In genomic region chr10:35843524-35844171, GRCh38 we compare ENCODE assay signal across 23 cellular contexts.
DNase-seq lines count a peak whose midpoint lies in the region; ATAC-seq, FAIRE-seq and TF ChIP-seq lines count a peak whose summit lies in the region.
"Had no signal": no experiment of that assay in that cellular context is flagged by ENCODE, and none has a peak within 500 bp of the region (broad histone marks: within the 10 kb centered on the region; RNA-seq: fewer than 3 reads in every experiment).

No MANE protein-coding gene starts in this region.

- intact Hi-C loops in left cardiac atrium (cut with DNase I): no loop called here

- H3K9me3 Mint-ChIP-seq in neural progenitor cell: peaks cover 23% of the 10 kb centered on the region

- H4K20me1 ChIP-seq in neural progenitor cell (ENCODE audit: low read depth): no peaks in the 10 kb centered on the region

- H3K27ac ChIP-seq in neural progenitor cell: no peak overlapping the region
- H3K27ac ChIP-seq: lower lobe of right lung, PC-9, upper lobe of left lung had no signal

- no peak for TF ChIP-seq CTCF in astrocyte of the spinal cord (IDR thresholded peaks at IDR 0.05; ENCODE audit: low read depth, low read length)
- TF ChIP-seq CTCF in neural progenitor cell (IDR thresholded peaks at IDR 0.05): no peak

- no peaks in the 10 kb centered on the region for H3K27me3 ChIP-seq in neural progenitor cell
- H3K27me3 ChIP-seq: upper lobe of left lung had no signal

- H3K4me3 Mint-ChIP-seq in neural progenitor cell: no peak overlapping the region
- H3K4me3 Mint-ChIP-seq: activated CD8-positive, alpha-beta memory T cell treated with anti-CD3 and anti-CD28 coated beads, Interleukin-2, amount 10 ng/mL, durations not matched to agents 7 days and 5 days; CD4-positive, CD25-positive, alpha-beta regulatory T cell; central memory CD8-positive, alpha-beta T cell; naive B cell had no signal

- DNase-seq in ELF-1 (ENCODE audit: low read depth, low spot score): peak; percentile 6
- DNase-seq in astrocyte of the spinal cord (ENCODE audit: low read depth, low spot score): peak; percentile 42
- DNase-seq in left cardiac atrium: peak; percentile 51
- peak; percentile 21 for DNase-seq in neural progenitor cell (ENCODE audit: low spot score)
- no peak for DNase-seq in globus pallidus (ENCODE audit: low spot score)
- no peak for DNase-seq in RCC 7860 (ENCODE audit: low spot score)
- DNase-seq in NCI-H1417 treated with DMSO at 0.1 percent for 48 hours (lab: John Stamatoyannopoulos, UW): no peak
- DNase-seq: activated CD8-positive, alpha-beta memory T cell treated with anti-CD3 and anti-CD28 coated beads, Interleukin-2, amount 10 ng/mL, durations not matched to agents 7 days and 5 days; CD4-positive, CD25-positive, alpha-beta regulatory T cell; DMS153; foreskin melanocyte; lower lobe of right lung; naive B cell; NCI-H146; NCI-H748 treated with DMSO at 0.1 percent for 48 hours; PC-9; SK-N-SH; stimulated activated naive CD4-positive, alpha-beta T cell; T-helper 9 cell; upper lobe of left lung had no signal

- in situ Hi-C loops in astrocyte of the spinal cord (cut with HindIII; ENCODE audit: low sequenced_read_pairs): no loop called here

- no peaks in the 10 kb centered on the region for H3K9me3 ChIP-seq in neural progenitor cell (ENCODE audit: low read depth)

- no peaks in the 10 kb centered on the region for H3K79me2 ChIP-seq in neural progenitor cell (ENCODE audit: low read depth)

- no peaks in the 10 kb centered on the region for H3K36me3 ChIP-seq in neural progenitor cell
- H3K36me3 ChIP-seq: lower lobe of right lung, upper lobe of left lung had no signal

- no peak for FAIRE-seq in RCC 7860 (lab: Jason Lieb, UNC)

- no peak overlapping the region for H3K9ac ChIP-seq in neural progenitor cell
- H3K9ac ChIP-seq: SK-N-SH had no signal

- H3K4me1 Mint-ChIP-seq in neural progenitor cell: peaks cover 39% of the 10 kb centered on the region
- H3K4me1 Mint-ChIP-seq: activated CD8-positive, alpha-beta memory T cell treated with anti-CD3 and anti-CD28 coated beads, Interleukin-2, amount 10 ng/mL, durations not matched to agents 7 days and 5 days; CD4-positive, CD25-positive, alpha-beta regulatory T cell; central memory CD8-positive, alpha-beta T cell; naive B cell had no signal

- H3K27ac Mint-ChIP-seq in neural progenitor cell: no peak overlapping the region
- H3K27ac Mint-ChIP-seq: activated CD8-positive, alpha-beta memory T cell treated with anti-CD3 and anti-CD28 coated beads, Interleukin-2, amount 10 ng/mL, durations not matched to agents 7 days and 5 days; activated T-helper 2 cell treated with anti-CD3 and anti-CD28 coated beads, Interferon-gamma antibody, Interleukin-2, Interleukin-4, amounts not matched to agents 10 μg/mL and 5 μg/mL and 100 μg/mL, durations not matched to agents 14 hours and 24 hours and 36 hours; CD4-positive, CD25-positive, alpha-beta regulatory T cell; naive B cell had no signal

- no peak overlapping the region for H3K4me3 ChIP-seq in astrocyte of the spinal cord (ENCODE audit: low read depth, low read length)
- no peak overlapping the region for H3K4me3 ChIP-seq in neural progenitor cell
- H3K4me3 ChIP-seq: lower lobe of right lung, PC-9, upper lobe of left lung had no signal

- H3K36me3 Mint-ChIP-seq in neural progenitor cell: no peaks in the 10 kb centered on the region
- H3K36me3 Mint-ChIP-seq: activated CD8-positive, alpha-beta memory T cell treated with anti-CD3 and anti-CD28 coated beads, Interleukin-2, amount 10 ng/mL, durations not matched to agents 7 days and 5 days; CD4-positive, CD25-positive, alpha-beta regulatory T cell; naive B cell had no signal

- peaks cover 11% of the 10 kb centered on the region for H3K4me1 ChIP-seq in neural progenitor cell
- H3K4me1 ChIP-seq: lower lobe of right lung, upper lobe of left lung had no signal

- ATAC-seq in left cardiac atrium (peak; percentile 91 to 94), GM18502 (IDR thresholded peaks at IDR 0.05; ENCODE audit: poor library complexity, unreplicated experiment) (no peak)
- ATAC-seq: activated CD8-positive, alpha-beta memory T cell treated with anti-CD3 and anti-CD28 coated beads, Interleukin-2, amount 10 ng/mL, durations not matched to agents 7 days and 5 days had no signal

- H3K4me2 ChIP-seq in neural progenitor cell: no peak overlapping the region
- H3K4me2 ChIP-seq: PC-9, SK-N-SH had no signal

- H3K27me3 Mint-ChIP-seq in neural progenitor cell (ENCODE audit: insufficient read depth, low read depth): peaks cover 4% of the 10 kb centered on the region
- H3K27me3 Mint-ChIP-seq: activated CD8-positive, alpha-beta memory T cell treated with anti-CD3 and anti-CD28 coated beads, Interleukin-2, amount 10 ng/mL, durations not matched to agents 7 days and 5 days; CD4-positive, CD25-positive, alpha-beta regulatory T cell; central memory CD8-positive, alpha-beta T cell had no signal

- H2AFZ ChIP-seq in neural progenitor cell (replicated peaks): no peak overlapping the region
- H2AFZ ChIP-seq: PC-9 had no signal

- peaks cover 2% of the 10 kb centered on the region for H3F3A ChIP-seq in neural progenitor cell (ENCODE audit: low read depth)

Comparison
In these comparisons a context has a peak if more than half of its experiments do, and no peak if none do; other contexts are left out.
1. DNase-seq: peak in ELF-1 (single experiment), astrocyte of the spinal cord (single experiment), left cardiac atrium (single experiment) and neural progenitor cell (single experiment); none in globus pallidus (single experiment), RCC 7860 (single experiment) and NCI-H1417 treated with DMSO at 0.1 percent for 48 hours (single experiment).